ENCODE assay signal across 1 cellular context in the genomic region with DNA sequence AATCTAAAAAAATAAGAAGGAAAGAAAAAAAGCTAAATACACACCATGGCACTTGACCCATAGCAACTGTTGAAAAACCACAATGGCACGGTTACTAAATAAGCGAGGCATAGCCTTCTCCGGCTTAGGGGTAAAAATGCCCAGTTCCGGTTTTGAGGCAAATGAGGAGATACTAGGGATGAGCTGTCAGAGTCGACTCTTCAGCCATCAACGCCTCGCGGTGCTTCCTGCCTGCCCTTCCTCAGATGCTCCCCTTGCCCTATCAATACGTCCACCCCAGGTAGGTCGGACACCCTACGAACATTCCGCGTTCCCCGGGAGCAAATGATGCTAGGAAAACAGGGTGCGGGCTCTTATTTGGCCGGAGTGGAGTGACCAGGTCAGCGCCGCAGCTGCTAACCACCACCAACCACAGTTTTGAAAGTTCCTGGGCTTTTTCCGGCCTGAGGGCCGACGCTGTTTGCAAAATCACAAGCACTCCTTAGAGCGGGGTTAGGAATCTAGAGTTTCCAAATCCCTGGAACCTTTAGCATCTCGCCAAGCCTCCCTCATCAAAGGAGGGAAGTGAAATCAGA.
TF ChIP-seq lines count a peak whose summit lies in the region.

No MANE protein-coding gene starts in this region.

TF ChIP-seq in liver, 16 proteins besides CTCF, POLR2A, EP300 and RAD21 (continued from another document):
- TF ChIP-seq, protein P1, sequence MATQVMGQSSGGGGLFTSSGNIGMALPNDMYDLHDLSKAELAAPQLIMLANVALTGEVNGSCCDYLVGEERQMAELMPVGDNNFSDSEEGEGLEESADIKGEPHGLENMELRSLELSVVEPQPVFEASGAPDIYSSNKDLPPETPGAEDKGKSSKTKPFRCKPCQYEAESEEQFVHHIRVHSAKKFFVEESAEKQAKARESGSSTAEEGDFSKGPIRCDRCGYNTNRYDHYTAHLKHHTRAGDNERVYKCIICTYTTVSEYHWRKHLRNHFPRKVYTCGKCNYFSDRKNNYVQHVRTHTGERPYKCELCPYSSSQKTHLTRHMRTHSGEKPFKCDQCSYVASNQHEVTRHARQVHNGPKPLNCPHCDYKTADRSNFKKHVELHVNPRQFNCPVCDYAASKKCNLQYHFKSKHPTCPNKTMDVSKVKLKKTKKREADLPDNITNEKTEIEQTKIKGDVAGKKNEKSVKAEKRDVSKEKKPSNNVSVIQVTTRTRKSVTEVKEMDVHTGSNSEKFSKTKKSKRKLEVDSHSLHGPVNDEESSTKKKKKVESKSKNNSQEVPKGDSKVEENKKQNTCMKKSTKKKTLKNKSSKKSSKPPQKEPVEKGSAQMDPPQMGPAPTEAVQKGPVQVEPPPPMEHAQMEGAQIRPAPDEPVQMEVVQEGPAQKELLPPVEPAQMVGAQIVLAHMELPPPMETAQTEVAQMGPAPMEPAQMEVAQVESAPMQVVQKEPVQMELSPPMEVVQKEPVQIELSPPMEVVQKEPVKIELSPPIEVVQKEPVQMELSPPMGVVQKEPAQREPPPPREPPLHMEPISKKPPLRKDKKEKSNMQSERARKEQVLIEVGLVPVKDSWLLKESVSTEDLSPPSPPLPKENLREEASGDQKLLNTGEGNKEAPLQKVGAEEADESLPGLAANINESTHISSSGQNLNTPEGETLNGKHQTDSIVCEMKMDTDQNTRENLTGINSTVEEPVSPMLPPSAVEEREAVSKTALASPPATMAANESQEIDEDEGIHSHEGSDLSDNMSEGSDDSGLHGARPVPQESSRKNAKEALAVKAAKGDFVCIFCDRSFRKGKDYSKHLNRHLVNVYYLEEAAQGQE (IDR thresholded peaks at IDR 0.05) = no peak
- TF ChIP-seq, protein P2, sequence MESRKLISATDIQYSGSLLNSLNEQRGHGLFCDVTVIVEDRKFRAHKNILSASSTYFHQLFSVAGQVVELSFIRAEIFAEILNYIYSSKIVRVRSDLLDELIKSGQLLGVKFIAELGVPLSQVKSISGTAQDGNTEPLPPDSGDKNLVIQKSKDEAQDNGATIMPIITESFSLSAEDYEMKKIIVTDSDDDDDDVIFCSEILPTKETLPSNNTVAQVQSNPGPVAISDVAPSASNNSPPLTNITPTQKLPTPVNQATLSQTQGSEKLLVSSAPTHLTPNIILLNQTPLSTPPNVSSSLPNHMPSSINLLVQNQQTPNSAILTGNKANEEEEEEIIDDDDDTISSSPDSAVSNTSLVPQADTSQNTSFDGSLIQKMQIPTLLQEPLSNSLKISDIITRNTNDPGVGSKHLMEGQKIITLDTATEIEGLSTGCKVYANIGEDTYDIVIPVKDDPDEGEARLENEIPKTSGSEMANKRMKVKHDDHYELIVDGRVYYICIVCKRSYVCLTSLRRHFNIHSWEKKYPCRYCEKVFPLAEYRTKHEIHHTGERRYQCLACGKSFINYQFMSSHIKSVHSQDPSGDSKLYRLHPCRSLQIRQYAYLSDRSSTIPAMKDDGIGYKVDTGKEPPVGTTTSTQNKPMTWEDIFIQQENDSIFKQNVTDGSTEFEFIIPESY (IDR thresholded peaks at IDR 0.05) = no peak
- peak; percentile 30 for TF ChIP-seq YY1 (IDR thresholded peaks at IDR 0.05)
- peak in 1 of 2 donors; percentile 28 for TF ChIP-seq RXRA (IDR thresholded peaks at IDR 0.05)
- TF ChIP-seq JUND (IDR thresholded peaks at IDR 0.05) = no peak
- no peak for TF ChIP-seq FOXA1 (IDR thresholded peaks at IDR 0.05)
- no peak for TF ChIP-seq GABPA (IDR thresholded peaks at IDR 0.05 in 1 of 2, conservative IDR thresholded peaks at IDR 0.05 in 1 of 2)
- no peak for TF ChIP-seq SP1 (IDR thresholded peaks at IDR 0.05)
- no peak for TF ChIP-seq TAF1 (conservative IDR thresholded peaks at IDR 0.05)
- no peak for TF ChIP-seq NR2F2 (IDR thresholded peaks at IDR 0.05)
- TF ChIP-seq FOXA2 (IDR thresholded peaks at IDR 0.05) = no peak
- no peak for TF ChIP-seq EGR1 (IDR thresholded peaks at IDR 0.05; ENCODE audit: low read depth in 2 of 2)
- no peak for TF ChIP-seq HNF4G (IDR thresholded peaks at IDR 0.05)
TF ChIP-seq in liver: peak in this region for 2.
